ENCODE assay signal across 2 cellular contexts in the genomic region with DNA sequence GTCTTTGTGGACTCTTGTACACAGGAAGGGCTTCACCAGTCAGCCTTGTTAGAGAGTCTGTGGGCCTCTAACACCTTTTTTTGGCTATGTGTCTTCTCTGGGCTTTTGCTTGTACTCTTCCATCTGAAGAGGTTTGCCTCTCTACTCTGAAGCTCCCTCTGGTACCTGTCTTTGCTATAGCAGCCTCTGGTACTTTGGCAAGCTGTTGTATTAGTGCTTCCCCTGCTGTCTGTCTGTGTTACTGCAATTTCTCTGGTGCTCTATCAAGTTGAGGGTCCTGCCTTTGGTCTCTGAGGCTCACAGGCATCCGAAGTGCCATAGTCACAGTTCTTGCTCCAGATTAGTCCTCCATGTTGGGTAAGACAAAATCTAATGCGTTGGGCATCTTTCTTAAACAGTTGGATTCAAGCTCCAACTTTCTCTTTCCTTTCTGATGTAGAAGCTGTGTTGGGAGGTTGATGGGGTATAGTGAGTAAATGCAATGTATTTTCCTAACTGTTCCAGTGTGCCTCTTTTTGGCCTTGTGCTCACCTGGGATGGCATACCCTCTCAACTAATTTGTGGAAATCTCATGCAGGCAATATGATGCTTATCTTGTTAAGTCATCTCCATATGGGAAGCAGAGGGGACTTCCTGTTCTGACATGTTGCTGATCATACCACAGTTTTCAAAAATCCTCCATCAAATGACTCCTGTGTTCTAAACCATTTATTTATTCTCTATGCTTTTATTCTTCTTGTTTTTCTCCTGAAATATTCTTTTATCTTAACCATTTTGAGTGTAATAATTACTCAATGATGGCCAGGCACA.
A peak's percentile ranks its signal among the peaks of the same experiment; 100 is the strongest.
TF ChIP-seq lines count a peak whose summit lies in the region.

No MANE protein-coding gene starts in this region.

TF ChIP-seq in K562, 482 proteins besides CTCF, POLR2A, EP300 and RAD21 (continued from another document):
- TF ChIP-seq, protein P1, sequence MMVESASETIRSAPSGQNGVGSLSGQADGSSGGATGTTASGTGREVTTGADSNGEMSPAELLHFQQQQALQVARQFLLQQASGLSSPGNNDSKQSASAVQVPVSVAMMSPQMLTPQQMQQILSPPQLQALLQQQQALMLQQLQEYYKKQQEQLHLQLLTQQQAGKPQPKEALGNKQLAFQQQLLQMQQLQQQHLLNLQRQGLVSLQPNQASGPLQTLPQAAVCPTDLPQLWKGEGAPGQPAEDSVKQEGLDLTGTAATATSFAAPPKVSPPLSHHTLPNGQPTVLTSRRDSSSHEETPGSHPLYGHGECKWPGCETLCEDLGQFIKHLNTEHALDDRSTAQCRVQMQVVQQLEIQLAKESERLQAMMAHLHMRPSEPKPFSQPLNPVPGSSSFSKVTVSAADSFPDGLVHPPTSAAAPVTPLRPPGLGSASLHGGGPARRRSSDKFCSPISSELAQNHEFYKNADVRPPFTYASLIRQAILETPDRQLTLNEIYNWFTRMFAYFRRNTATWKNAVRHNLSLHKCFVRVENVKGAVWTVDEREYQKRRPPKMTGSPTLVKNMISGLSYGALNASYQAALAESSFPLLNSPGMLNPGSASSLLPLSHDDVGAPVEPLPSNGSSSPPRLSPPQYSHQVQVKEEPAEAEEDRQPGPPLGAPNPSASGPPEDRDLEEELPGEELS (CRISPR knock-in tag; IDR thresholded peaks at IDR 0.05; ENCODE audit: borderline replicate concordance) = no peak
- TF ChIP-seq SMC3 (conservative IDR thresholded peaks at IDR 0.05; ENCODE audit: insufficient read depth, low read depth, low read length) (peak; percentile 59), HDAC3 (IDR thresholded peaks at IDR 0.05; ENCODE audit: borderline replicate concordance, partially characterized antibody) (no peak), ARID2 (IDR thresholded peaks at IDR 0.05) (peak; percentile 43; the same call in 1 of the 2 replicates), CC2D1A (IDR thresholded peaks at IDR 0.05) (peak; percentile 37; the same call in 1 of the 2 replicates), RBFOX2 (IDR thresholded peaks at IDR 0.05; ENCODE audit: low read depth, low read length) (no peak), ELF4 (CRISPR knock-in tag; IDR thresholded peaks at IDR 0.05) (no peak), ZNF165 (CRISPR knock-in tag; IDR thresholded peaks at IDR 0.05; ENCODE audit: borderline replicate concordance) (no peak), MAZ (CRISPR knock-in tag; conservative IDR thresholded peaks at IDR 0.05 in 1 of 2, IDR thresholded peaks at IDR 0.05 in 1 of 2) (no peak)
- TF ChIP-seq, protein P2, sequence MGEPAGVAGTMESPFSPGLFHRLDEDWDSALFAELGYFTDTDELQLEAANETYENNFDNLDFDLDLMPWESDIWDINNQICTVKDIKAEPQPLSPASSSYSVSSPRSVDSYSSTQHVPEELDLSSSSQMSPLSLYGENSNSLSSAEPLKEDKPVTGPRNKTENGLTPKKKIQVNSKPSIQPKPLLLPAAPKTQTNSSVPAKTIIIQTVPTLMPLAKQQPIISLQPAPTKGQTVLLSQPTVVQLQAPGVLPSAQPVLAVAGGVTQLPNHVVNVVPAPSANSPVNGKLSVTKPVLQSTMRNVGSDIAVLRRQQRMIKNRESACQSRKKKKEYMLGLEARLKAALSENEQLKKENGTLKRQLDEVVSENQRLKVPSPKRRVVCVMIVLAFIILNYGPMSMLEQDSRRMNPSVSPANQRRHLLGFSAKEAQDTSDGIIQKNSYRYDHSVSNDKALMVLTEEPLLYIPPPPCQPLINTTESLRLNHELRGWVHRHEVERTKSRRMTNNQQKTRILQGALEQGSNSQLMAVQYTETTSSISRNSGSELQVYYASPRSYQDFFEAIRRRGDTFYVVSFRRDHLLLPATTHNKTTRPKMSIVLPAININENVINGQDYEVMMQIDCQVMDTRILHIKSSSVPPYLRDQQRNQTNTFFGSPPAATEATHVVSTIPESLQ (CRISPR knock-in tag; IDR thresholded peaks at IDR 0.05) = no peak

TF ChIP-seq in liver, 16 proteins besides CTCF, POLR2A, EP300 and RAD21 (continued from another document):
- TF ChIP-seq, protein P3, sequence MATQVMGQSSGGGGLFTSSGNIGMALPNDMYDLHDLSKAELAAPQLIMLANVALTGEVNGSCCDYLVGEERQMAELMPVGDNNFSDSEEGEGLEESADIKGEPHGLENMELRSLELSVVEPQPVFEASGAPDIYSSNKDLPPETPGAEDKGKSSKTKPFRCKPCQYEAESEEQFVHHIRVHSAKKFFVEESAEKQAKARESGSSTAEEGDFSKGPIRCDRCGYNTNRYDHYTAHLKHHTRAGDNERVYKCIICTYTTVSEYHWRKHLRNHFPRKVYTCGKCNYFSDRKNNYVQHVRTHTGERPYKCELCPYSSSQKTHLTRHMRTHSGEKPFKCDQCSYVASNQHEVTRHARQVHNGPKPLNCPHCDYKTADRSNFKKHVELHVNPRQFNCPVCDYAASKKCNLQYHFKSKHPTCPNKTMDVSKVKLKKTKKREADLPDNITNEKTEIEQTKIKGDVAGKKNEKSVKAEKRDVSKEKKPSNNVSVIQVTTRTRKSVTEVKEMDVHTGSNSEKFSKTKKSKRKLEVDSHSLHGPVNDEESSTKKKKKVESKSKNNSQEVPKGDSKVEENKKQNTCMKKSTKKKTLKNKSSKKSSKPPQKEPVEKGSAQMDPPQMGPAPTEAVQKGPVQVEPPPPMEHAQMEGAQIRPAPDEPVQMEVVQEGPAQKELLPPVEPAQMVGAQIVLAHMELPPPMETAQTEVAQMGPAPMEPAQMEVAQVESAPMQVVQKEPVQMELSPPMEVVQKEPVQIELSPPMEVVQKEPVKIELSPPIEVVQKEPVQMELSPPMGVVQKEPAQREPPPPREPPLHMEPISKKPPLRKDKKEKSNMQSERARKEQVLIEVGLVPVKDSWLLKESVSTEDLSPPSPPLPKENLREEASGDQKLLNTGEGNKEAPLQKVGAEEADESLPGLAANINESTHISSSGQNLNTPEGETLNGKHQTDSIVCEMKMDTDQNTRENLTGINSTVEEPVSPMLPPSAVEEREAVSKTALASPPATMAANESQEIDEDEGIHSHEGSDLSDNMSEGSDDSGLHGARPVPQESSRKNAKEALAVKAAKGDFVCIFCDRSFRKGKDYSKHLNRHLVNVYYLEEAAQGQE (IDR thresholded peaks at IDR 0.05) = no peak
TF ChIP-seq in liver: peak in this region for 0.
